17 cellular contexts compared by ENCODE assay signal in genomic region chr3:197428961-197429360, GRCh38.
DNase-seq lines count a peak whose midpoint lies in the region; ATAC-seq and TF ChIP-seq lines count a peak whose summit lies in the region.
"Had no signal": no experiment of that assay in that cellular context is flagged by ENCODE, and none has a peak within 500 bp of the region (broad histone marks: within the 10 kb centered on the region; RNA-seq: fewer than 3 reads in every experiment).

No MANE protein-coding gene starts in this region.

- DNase-seq in activated naive CD4-positive, alpha-beta T cell treated with anti-CD3 and anti-CD28 coated beads for 36 hours, result no peak
- no peak for DNase-seq in activated naive CD4-positive, alpha-beta T cell treated with Interleukin-2 at 50 U/mL for 16 hours
- no peak for DNase-seq in SJSA1 (ENCODE audit: low read depth in 1 of 2, low spot score in 2 of 2)
- DNase-seq in foreskin keratinocyte, result no peak
- DNase-seq in stimulated activated naive CD8-positive, alpha-beta T cell treated with anti-CD3 and anti-CD28 coated beads, Interleukin-15, amount 100 ng/mL, for 72 hours, result no peak
- no peak for DNase-seq in NCI-H1105 treated with DMSO at 0.1 percent for 48 hours (lab: John Stamatoyannopoulos, UW)
- no peak for DNase-seq in GOT3 (lab: John Stamatoyannopoulos, UW)
- DNase-seq: activated T-cell treated with anti-CD3 and anti-CD28 coated beads, Interleukin-2, amount 50 U/mL, for 1 hour; Karpas-422; NCI-H1436; NCI-H226; right cardiac atrium; Right ventricle myocardium superior; substantia nigra had no signal

- H3K9me3 Mint-ChIP-seq in activated naive CD4-positive, alpha-beta T cell treated with anti-CD3 and anti-CD28 coated beads for 36 hours, result no peaks in the 10 kb centered on the region
- no peaks in the 10 kb centered on the region for H3K9me3 Mint-ChIP-seq in stimulated activated naive CD8-positive, alpha-beta T cell treated with anti-CD3 and anti-CD28 coated beads, Interleukin-15, amount 100 ng/mL, for 72 hours

- H3K27me3 ChIP-seq in SJSA1 (replicated peaks), result no peaks in the 10 kb centered on the region
- no peaks in the 10 kb centered on the region for H3K27me3 ChIP-seq in foreskin keratinocyte

- peaks cover 24% of the 10 kb centered on the region for H3K4me1 Mint-ChIP-seq in activated naive CD4-positive, alpha-beta T cell treated with anti-CD3 and anti-CD28 coated beads for 36 hours (ENCODE audit: low read depth)
- peaks cover 47% of the 10 kb centered on the region for H3K4me1 Mint-ChIP-seq in stimulated activated naive CD8-positive, alpha-beta T cell treated with anti-CD3 and anti-CD28 coated beads, Interleukin-15, amount 100 ng/mL, for 72 hours

- peak overlapping the region; percentile 22 for H3K4me3 Mint-ChIP-seq in activated naive CD4-positive, alpha-beta T cell treated with anti-CD3 and anti-CD28 coated beads for 36 hours
- peak overlapping the region; percentile 69 to 74 for H3K4me3 Mint-ChIP-seq in stimulated activated naive CD8-positive, alpha-beta T cell treated with anti-CD3 and anti-CD28 coated beads, Interleukin-15, amount 100 ng/mL, for 72 hours

- peaks cover 5% of the 10 kb centered on the region for H3K27me3 Mint-ChIP-seq in activated naive CD4-positive, alpha-beta T cell treated with anti-CD3 and anti-CD28 coated beads for 36 hours (ENCODE audit: low read depth)
- H3K27me3 Mint-ChIP-seq in stimulated activated naive CD8-positive, alpha-beta T cell treated with anti-CD3 and anti-CD28 coated beads, Interleukin-15, amount 100 ng/mL, for 72 hours, result peaks cover 15% of the 10 kb centered on the region

- CTCF ChIA-PET in activated naive CD4-positive, alpha-beta T cell treated with anti-CD3 and anti-CD28 coated beads for 36 hours (lab: Charles Lee), result interaction anchor here (1.0 to 1.1 kb wide), 2 partner anchors 11 to 81 kb away, joined by 3 to 4 read pairs; no protein-coding TSS in a partner anchor

- no peak for TF ChIP-seq CTCF in foreskin keratinocyte (conservative IDR thresholded peaks at IDR 0.05)

- intact Hi-C loops in activated naive CD4-positive, alpha-beta T cell treated with anti-CD3 and anti-CD28 coated beads for 36 hours (cut with micrococcal nuclease), result no loop called here

- H3K4me3 ChIP-seq in SJSA1, result no peak overlapping the region
- H3K4me3 ChIP-seq: coronary artery had no signal

- H3K36me3 Mint-ChIP-seq in activated naive CD4-positive, alpha-beta T cell treated with anti-CD3 and anti-CD28 coated beads for 36 hours (ENCODE audit: low read depth), result no peaks in the 10 kb centered on the region

- H3K36me3 ChIP-seq in SJSA1, result no peaks in the 10 kb centered on the region
- H3K36me3 ChIP-seq: neutrophil had no signal

- H3K27ac ChIP-seq in SJSA1 (peak overlapping the region; percentile 86), foreskin keratinocyte (peak overlapping the region; percentile 10)
- H3K27ac ChIP-seq: coronary artery, neutrophil had no signal

- H3K27ac Mint-ChIP-seq in activated naive CD4-positive, alpha-beta T cell treated with anti-CD3 and anti-CD28 coated beads for 36 hours, result peak overlapping the region; percentile 76
- H3K27ac Mint-ChIP-seq in stimulated activated naive CD8-positive, alpha-beta T cell treated with anti-CD3 and anti-CD28 coated beads, Interleukin-15, amount 100 ng/mL, for 72 hours, result no peak overlapping the region

- H3K4me1 ChIP-seq in SJSA1 (replicated peaks), result peaks cover 61% of the 10 kb centered on the region
- H3K4me1 ChIP-seq in foreskin keratinocyte, result no peaks in the 10 kb centered on the region

- ATAC-seq in foreskin keratinocyte (no peak), GM21390 (IDR thresholded peaks at IDR 0.05; ENCODE audit: unreplicated experiment) (no peak)
- no peak for ATAC-seq in stimulated activated naive CD8-positive, alpha-beta T cell treated with anti-CD3 and anti-CD28 coated beads, Interleukin-15, amount 100 ng/mL, for 72 hours

- no peaks in the 10 kb centered on the region for H3K9me3 ChIP-seq in SJSA1 (replicated peaks)
- H3K9me3 ChIP-seq: neutrophil had no signal
